ENCODE assay signal across 1 cellular context in the genomic region with DNA sequence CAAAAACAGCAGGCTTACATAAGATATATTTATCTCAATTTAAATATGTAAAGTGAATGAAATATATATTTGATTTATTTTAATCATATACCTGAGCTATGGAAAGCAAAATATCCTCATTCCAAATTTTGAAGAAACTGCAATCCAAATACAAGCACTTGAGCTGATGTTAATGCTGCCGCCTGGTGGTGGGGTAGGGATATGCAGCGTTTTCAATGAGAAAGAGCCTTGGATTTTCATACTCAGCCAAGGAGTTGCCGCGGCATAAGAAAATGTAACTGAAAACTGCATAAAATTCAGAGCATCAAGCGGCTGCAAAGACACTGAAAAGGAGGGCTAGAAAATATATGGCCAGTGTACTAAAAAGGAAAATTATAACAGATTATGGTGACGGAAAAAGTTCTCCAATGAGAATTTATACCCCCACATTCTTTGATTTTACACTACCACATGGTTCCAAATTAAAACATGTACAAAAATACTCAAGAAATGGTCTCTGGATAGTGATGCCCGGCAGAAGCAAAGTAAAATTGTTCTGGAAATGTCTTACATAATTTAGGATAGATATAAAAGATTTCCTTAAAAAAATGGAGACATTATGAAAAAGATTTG.
TF ChIP-seq lines count a peak whose summit lies in the region.

No MANE protein-coding gene starts in this region.

TF ChIP-seq in SK-N-SH, 30 proteins besides CTCF, POLR2A, EP300 and RAD21 (continued from another document):
- TF ChIP-seq, protein P1, sequence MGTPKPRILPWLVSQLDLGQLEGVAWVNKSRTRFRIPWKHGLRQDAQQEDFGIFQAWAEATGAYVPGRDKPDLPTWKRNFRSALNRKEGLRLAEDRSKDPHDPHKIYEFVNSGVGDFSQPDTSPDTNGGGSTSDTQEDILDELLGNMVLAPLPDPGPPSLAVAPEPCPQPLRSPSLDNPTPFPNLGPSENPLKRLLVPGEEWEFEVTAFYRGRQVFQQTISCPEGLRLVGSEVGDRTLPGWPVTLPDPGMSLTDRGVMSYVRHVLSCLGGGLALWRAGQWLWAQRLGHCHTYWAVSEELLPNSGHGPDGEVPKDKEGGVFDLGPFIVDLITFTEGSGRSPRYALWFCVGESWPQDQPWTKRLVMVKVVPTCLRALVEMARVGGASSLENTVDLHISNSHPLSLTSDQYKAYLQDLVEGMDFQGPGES (IDR thresholded peaks at IDR 0.05; ENCODE audit: low read depth, low read length): no peak
- TF ChIP-seq, protein P2, sequence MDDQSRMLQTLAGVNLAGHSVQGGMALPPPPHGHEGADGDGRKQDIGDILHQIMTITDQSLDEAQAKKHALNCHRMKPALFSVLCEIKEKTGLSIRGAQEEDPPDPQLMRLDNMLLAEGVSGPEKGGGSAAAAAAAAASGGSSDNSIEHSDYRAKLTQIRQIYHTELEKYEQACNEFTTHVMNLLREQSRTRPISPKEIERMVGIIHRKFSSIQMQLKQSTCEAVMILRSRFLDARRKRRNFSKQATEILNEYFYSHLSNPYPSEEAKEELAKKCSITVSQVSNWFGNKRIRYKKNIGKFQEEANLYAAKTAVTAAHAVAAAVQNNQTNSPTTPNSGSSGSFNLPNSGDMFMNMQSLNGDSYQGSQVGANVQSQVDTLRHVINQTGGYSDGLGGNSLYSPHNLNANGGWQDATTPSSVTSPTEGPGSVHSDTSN (IDR thresholded peaks at IDR 0.05): no peak
- TF ChIP-seq, protein P3, sequence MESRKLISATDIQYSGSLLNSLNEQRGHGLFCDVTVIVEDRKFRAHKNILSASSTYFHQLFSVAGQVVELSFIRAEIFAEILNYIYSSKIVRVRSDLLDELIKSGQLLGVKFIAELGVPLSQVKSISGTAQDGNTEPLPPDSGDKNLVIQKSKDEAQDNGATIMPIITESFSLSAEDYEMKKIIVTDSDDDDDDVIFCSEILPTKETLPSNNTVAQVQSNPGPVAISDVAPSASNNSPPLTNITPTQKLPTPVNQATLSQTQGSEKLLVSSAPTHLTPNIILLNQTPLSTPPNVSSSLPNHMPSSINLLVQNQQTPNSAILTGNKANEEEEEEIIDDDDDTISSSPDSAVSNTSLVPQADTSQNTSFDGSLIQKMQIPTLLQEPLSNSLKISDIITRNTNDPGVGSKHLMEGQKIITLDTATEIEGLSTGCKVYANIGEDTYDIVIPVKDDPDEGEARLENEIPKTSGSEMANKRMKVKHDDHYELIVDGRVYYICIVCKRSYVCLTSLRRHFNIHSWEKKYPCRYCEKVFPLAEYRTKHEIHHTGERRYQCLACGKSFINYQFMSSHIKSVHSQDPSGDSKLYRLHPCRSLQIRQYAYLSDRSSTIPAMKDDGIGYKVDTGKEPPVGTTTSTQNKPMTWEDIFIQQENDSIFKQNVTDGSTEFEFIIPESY (IDR thresholded peaks at IDR 0.05; ENCODE audit: borderline replicate concordance, low read depth): no peak
